Comparison of ENCODE assay signal across 8 cellular contexts in genomic region chr9:120929392-120929791, GRCh38. TPM values are rescaled to one million over a fixed set of nuclear protein-coding genes. Genes with fewer than 3 reads are reported as not detected.
DNase-seq lines count a peak whose midpoint lies in the region; ATAC-seq and TF ChIP-seq lines count a peak whose summit lies in the region.

No MANE protein-coding gene starts in this region.

- H2BK5ac ChIP-seq in mesendoderm (ENCODE audit: low read length) = no peak overlapping the region

- H3K9me3 ChIP-seq in upper lobe of right lung = no peaks in the 10 kb centered on the region

- H2AK5ac ChIP-seq in mesendoderm (ENCODE audit: low read length) = no peak overlapping the region

- DNase-seq in Right ventricle myocardium superior (no peak), left cardiac atrium (no peak), cardiac fibroblast (ENCODE audit: low read depth in 2 of 2) (no peak), mesendoderm (no peak), upper lobe of right lung (no peak), GM10266 (ENCODE audit: extremely low spot score) (no peak), COLO668 (lab: John Stamatoyannopoulos, UW; ENCODE audit: unreplicated experiment) (no peak)
- DNase-seq in activated effector memory CD4-positive, alpha-beta T cell treated with Interleukin-2 at 50 U/mL for 16 hours = no peak

- WGBS in mesendoderm (ENCODE audit: extremely low coverage, insufficient coverage, low lambda C conversion rate) = no CpG with 5 or more reads among the region's 10 CpGs

- no peaks in the 10 kb centered on the region for H3K79me2 ChIP-seq in mesendoderm (ENCODE audit: control insufficient read depth, insufficient read depth, low read length)

- peak overlapping the region; percentile 98 for H4K8ac ChIP-seq in mesendoderm (ENCODE audit: low read depth, low read length)

- intact Hi-C loops in Right ventricle myocardium superior (cut with DNase I) (no loop called here), left cardiac atrium (cut with DNase I) (no loop called here), upper lobe of right lung (cut with DNase I) (no loop called here)

- H3K4me1 ChIP-seq in mesendoderm (ENCODE audit: control insufficient read depth, low read depth, low read length) (no peaks in the 10 kb centered on the region), upper lobe of right lung (peaks cover 50% of the 10 kb centered on the region)

- no peaks in the 10 kb centered on the region for H3K36me3 ChIP-seq in mesendoderm (ENCODE audit: control insufficient read depth, insufficient read depth, low read length)
- no peaks in the 10 kb centered on the region for H3K36me3 ChIP-seq in upper lobe of right lung

- H2BK15ac ChIP-seq in mesendoderm (replicated peaks; ENCODE audit: low read depth) = no peak overlapping the region

- no peak overlapping the region for H3K27ac ChIP-seq in mesendoderm (ENCODE audit: low read depth, low read length)
- H3K27ac ChIP-seq in upper lobe of right lung = peak overlapping the region; percentile 95

- H3K27me3 ChIP-seq in mesendoderm (ENCODE audit: insufficient read depth, low read length, poor library complexity) (no peaks in the 10 kb centered on the region), upper lobe of right lung (no peaks in the 10 kb centered on the region)

- H3K4me2 ChIP-seq in mesendoderm (ENCODE audit: low read length) = peak overlapping the region; percentile 91

- peak overlapping the region; percentile 94 for H3K18ac ChIP-seq in mesendoderm (ENCODE audit: low read length)

- peak overlapping the region; percentile 92 for H3K56ac ChIP-seq in mesendoderm (ENCODE audit: low read length)

- no peak overlapping the region for H4K5ac ChIP-seq in mesendoderm (ENCODE audit: low read length)

- H3K4me3 ChIP-seq in cardiac fibroblast (replicated peaks in 1 of 2; ENCODE audit: low read depth in 2 of 2, low read length in 2 of 2) (peak overlapping the region; percentile 28 to 48), mesendoderm (ENCODE audit: low read length) (peak overlapping the region; percentile 33), upper lobe of right lung (peak overlapping the region; percentile 72)

- no peaks in the 10 kb centered on the region for H3K79me1 ChIP-seq in mesendoderm (ENCODE audit: low read length)

- H2BK120ac ChIP-seq in mesendoderm (ENCODE audit: low read depth, low read length) = no peak overlapping the region

- peak overlapping the region; percentile 77 for H3K9ac ChIP-seq in mesendoderm (ENCODE audit: low read length)

- no peak overlapping the region for H3K4ac ChIP-seq in mesendoderm (ENCODE audit: low read depth, low read length)

- no peak overlapping the region for H3K23ac ChIP-seq in mesendoderm (ENCODE audit: low read length)

- TF ChIP-seq CTCF in cardiac fibroblast (IDR thresholded peaks at IDR 0.05; ENCODE audit: low read depth, low read length) (no peak), upper lobe of right lung (IDR thresholded peaks at IDR 0.05) (no peak), GM10266 (IDR thresholded peaks at IDR 0.05; ENCODE audit: control insufficient read depth, insufficient read depth, low read depth, missing control alignments) (no peak)

- peak; percentile 1 for ATAC-seq in Right ventricle myocardium superior (ENCODE audit: poor library complexity)
- ATAC-seq in left cardiac atrium = no peak
- ATAC-seq in upper lobe of right lung = no peak

RNA-seq across cellular contexts. Expression of gene TRAF1, which starts 2.8 kb away (rescaled TPM):
- total RNA-seq in Right ventricle myocardium superior (2.2 TPM), left cardiac atrium (1 to 10 TPM; 3.3 to 3.7 TPM), upper lobe of right lung (6.0 TPM)
- polyA plus RNA-seq in mesendoderm (2013, experiment 1 of 2) = 0.29 TPM
- 0.27 TPM for polyA plus RNA-seq in mesendoderm (2013, experiment 2 of 2)

RNA-seq across cellular contexts. Expression of gene PHF19, which starts 52.4 kb away (rescaled TPM):
- total RNA-seq in Right ventricle myocardium superior (11.9 TPM), left cardiac atrium (10 to 100 TPM; 16.8 to 18.5 TPM), upper lobe of right lung (19.0 TPM)
- 11.6 TPM for polyA plus RNA-seq in mesendoderm (2013, experiment 1 of 2)
- 12.8 TPM for polyA plus RNA-seq in mesendoderm (2013, experiment 2 of 2)
